Comparison of ENCODE assay signal across 8 cellular contexts in genomic region chr19:58305932-58306323, GRCh38. TPM values are rescaled to one million over a fixed set of nuclear protein-coding genes. Genes with fewer than 3 reads are reported as not detected.
DNase-seq lines count a peak whose midpoint lies in the region; ATAC-seq and TF ChIP-seq lines count a peak whose summit lies in the region.

No MANE protein-coding gene starts in this region.

- no peaks in the 10 kb centered on the region for H3K27me3 ChIP-seq in right lobe of liver
- H3K27me3 ChIP-seq in uterus, result no peaks in the 10 kb centered on the region

- TF ChIP-seq POLR2A in right lobe of liver (IDR thresholded peaks at IDR 0.05), result no peak
- TF ChIP-seq POLR2A in uterus (IDR thresholded peaks at IDR 0.05), result no peak

- DNase-seq in ACHN, result peak; percentile 47
- DNase-seq in HT1080 (ENCODE audit: low read depth), result peak; percentile 14
- DNase-seq in right lobe of liver, result peak in 1 of 3 donors; percentile 24
- no peak for DNase-seq in uterus
- no peak for DNase-seq in KBM-7
- DNase-seq in posterior vena cava (ENCODE audit: low spot score), result no peak

- peak in 1 of 4 donors; percentile 48 for ATAC-seq in right lobe of liver
- ATAC-seq in HG03039 (IDR thresholded peaks at IDR 0.05; ENCODE audit: unreplicated experiment), result no peak

- H3K36me3 ChIP-seq in right lobe of liver, result peaks cover 0 to 20% (median 2%) of the 10 kb centered on the region in 4 donors
- H3K36me3 ChIP-seq in uterus, result no peaks in the 10 kb centered on the region

- H3K27ac ChIP-seq in angular gyrus (ENCODE audit: low read depth, low read length) (peak overlapping the region; percentile 69), right lobe of liver (peak overlapping the region; percentile 68 to 79 (median 75)), uterus (peak overlapping the region; percentile 74 to 88)

- no peak for TF ChIP-seq CTCF in right lobe of liver (IDR thresholded peaks at IDR 0.05)
- TF ChIP-seq CTCF in uterus (IDR thresholded peaks at IDR 0.05), result no peak

- in situ Hi-C loops in ACHN (cut with HindIII; ENCODE audit: low pct_ligation_motif_present, low pct_unique_long_range_greater_than_20kb, low sequenced_read_pairs) (no loop called here), KBM-7 (cut with MboI; ENCODE audit: low pct_unique_long_range_greater_than_20kb, low sequenced_read_pairs) (no loop called here)

- no peaks in the 10 kb centered on the region for H3K9me3 ChIP-seq in right lobe of liver
- H3K9me3 ChIP-seq in uterus, result no peaks in the 10 kb centered on the region

- peak overlapping the region; percentile 75 to 96 (median 87) for H3K4me3 ChIP-seq in right lobe of liver
- H3K4me3 ChIP-seq in uterus, result peak overlapping the region; percentile 88 to 92

- H3K4me1 ChIP-seq in right lobe of liver (peaks cover 0 to 8% (median 3%) of the 10 kb centered on the region in 4 donors), uterus (no peaks in the 10 kb centered on the region)

- WGBS in right lobe of liver (ENCODE audit: insufficient coverage, low coverage, low lambda C conversion rate, missing lambda C conversion rate), result 23% methylated on average over 12 of the region's 12 CpGs

- intact Hi-C loops in right lobe of liver (cut with DNase I) (no loop called here), uterus (cut with DNase I; ENCODE audit: low total_unique reads) (no loop called here), posterior vena cava (cut with DNase I) (no loop called here)

RNA-seq across cellular contexts. Expression of gene ERVK3-1, which starts 0.8 kb away (rescaled TPM):
- total RNA-seq in HT1080 (2014; rRNA removed; shearing (Covaris generic)), result 78.6 and 105 TPM in 2 replicates
- 39.6 and 39.7 TPM in 2 replicates for polyA plus RNA-seq in HT1080 (2015; cell fraction: cytosol; rRNA removed)
- polyA plus RNA-seq in HT1080 (2015; cell fraction: nucleus; rRNA removed), result 72.8 and 75.1 TPM in 2 replicates
- total RNA-seq in right lobe of liver (10 to 100 TPM; 12.4 to 44.7 (median 15.8) TPM), uterus (10 to 100 TPM; 27.1 to 62.1 (median 39.2) TPM), posterior vena cava (10 to 100 TPM; 17.7 to 25.0 TPM)

RNA-seq across cellular contexts. Expression of gene ZSCAN22, which starts 20.9 kb away (rescaled TPM):
- total RNA-seq in HT1080 (2014; rRNA removed; shearing (Covaris generic)), result 3.7 and 5.2 TPM in 2 replicates
- polyA plus RNA-seq in HT1080 (2015; cell fraction: cytosol; rRNA removed), result 3.4 and 3.8 TPM in 2 replicates
- 5.8 and 6.1 TPM in 2 replicates for polyA plus RNA-seq in HT1080 (2015; cell fraction: nucleus; rRNA removed)
- total RNA-seq in right lobe of liver (1 to 10 TPM; 1.7 to 2.9 (median 2.1) TPM), uterus (1 to 10 TPM; 3.9 to 5.1 (median 4.6) TPM), posterior vena cava (1 to 10 TPM; 2.5 to 2.6 TPM)

RNA-seq across cellular contexts. Expression of gene ZNF8, which starts 27.2 kb away (rescaled TPM):
- total RNA-seq in HT1080 (2014; rRNA removed; shearing (Covaris generic)), result 3.1 TPM in 2 replicates
- 1.7 and 2.2 TPM in 2 replicates for polyA plus RNA-seq in HT1080 (2015; cell fraction: cytosol; rRNA removed)
- polyA plus RNA-seq in HT1080 (2015; cell fraction: nucleus; rRNA removed), result 5.7 and 6.5 TPM in 2 replicates
- total RNA-seq in right lobe of liver (1 to 10 TPM; 1.0 to 2.3 (median 1.6) TPM), uterus (10 to 100 TPM in 1 of 4 donors, 1 to 10 TPM in 3; 1.8 to 10.8 (median 8.2) TPM), posterior vena cava (1 to 10 TPM; 5.1 to 5.5 TPM)

RNA-seq across cellular contexts. Expression of gene A1BG, which starts 47.4 kb away (rescaled TPM):
- 20.3 and 22.8 TPM in 2 replicates for total RNA-seq in HT1080 (2014; rRNA removed; shearing (Covaris generic))
- polyA plus RNA-seq in HT1080 (2015; cell fraction: cytosol; rRNA removed), result 12.2 and 18.8 TPM in 2 replicates
- polyA plus RNA-seq in HT1080 (2015; cell fraction: nucleus; rRNA removed), result 4.7 and 5.9 TPM in 2 replicates
- 1,000 to 10,000 TPM in 4 of 6 experiments, 100 to 1,000 TPM in 2; 897 to 2,313 (median 1,164) TPM for total RNA-seq in right lobe of liver
- total RNA-seq in uterus, result 100 to 1,000 TPM in 1 of 4 donors, 10 to 100 TPM in 1, 1 to 10 TPM in 2; 2.8 to 108 (median 12.9) TPM
- 10 to 100 TPM; 11.7 to 17.5 TPM for total RNA-seq in posterior vena cava

RNA-seq across cellular contexts. Expression of gene ZNF497, which starts 56.6 kb away (rescaled TPM):
- 0.67 and 2.1 TPM in 2 replicates for total RNA-seq in HT1080 (2014; rRNA removed; shearing (Covaris generic))
- 0.42 and 0.45 TPM in 2 replicates for polyA plus RNA-seq in HT1080 (2015; cell fraction: cytosol; rRNA removed)
- 0.86 and 2.1 TPM in 2 replicates for polyA plus RNA-seq in HT1080 (2015; cell fraction: nucleus; rRNA removed)
- total RNA-seq in right lobe of liver, result 1 to 10 TPM in 5 of 6 experiments, under 1 TPM in 1; 0.73 to 3.1 (median 1.7) TPM
- 1 to 10 TPM in 3 of 4 donors, not detected in 1; 3.4 to 7.2 (median 6.8) TPM for total RNA-seq in uterus
- under 1 TPM; 0.14 to 0.69 TPM for total RNA-seq in posterior vena cava

Comparison
In these comparisons a context has a peak if more than half of its experiments do, and no peak if none do; other contexts are left out.
1. DNase-seq: peak in ACHN (single experiment) and HT1080 (single experiment); none in uterus (0 of 2), KBM-7 (single experiment) and posterior vena cava (single experiment).
2. Peak in every context shown above with its lines, with median percentiles within 50 percentile points of each other: H3K27ac ChIP-seq.